Comparison of ENCODE assay signal across 19 cellular contexts in the genomic region with DNA sequence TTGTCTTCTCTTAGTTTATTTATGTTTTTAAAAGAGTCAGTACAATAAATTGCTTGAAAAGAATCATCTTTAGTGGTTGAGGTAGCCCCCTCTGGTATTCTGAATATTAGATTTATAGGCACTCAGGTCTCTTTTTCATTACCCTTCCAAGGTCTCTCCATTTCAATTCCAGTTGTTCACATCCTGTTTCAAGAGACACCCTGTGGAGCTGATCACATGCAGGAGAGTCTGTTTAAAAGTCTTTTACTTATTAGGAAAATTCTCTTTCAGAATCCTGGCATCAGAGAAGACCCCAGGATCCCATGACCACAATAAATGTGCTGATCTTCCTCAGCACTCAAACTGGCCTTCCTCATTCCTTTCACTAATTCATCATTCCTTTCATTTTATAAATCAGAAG.
DNase-seq lines count a peak whose midpoint lies in the region; ATAC-seq, FAIRE-seq and TF ChIP-seq lines count a peak whose summit lies in the region.
"Had no signal": no experiment of that assay in that cellular context is flagged by ENCODE, and none has a peak within 500 bp of the region (broad histone marks: within the 10 kb centered on the region; RNA-seq: fewer than 3 reads in every experiment).

No MANE protein-coding gene starts in this region.

- H3K4me3 Mint-ChIP-seq in GM23338 = no peak overlapping the region
- no peak overlapping the region for H3K4me3 Mint-ChIP-seq in nephron
- H3K4me3 Mint-ChIP-seq: CD4-positive, alpha-beta T cell; H9 had no signal

- no peaks in the 10 kb centered on the region for H3K9me2 ChIP-seq in GM23338 (ENCODE audit: insufficient read depth)
- no peaks in the 10 kb centered on the region for H3K9me2 ChIP-seq in PC-3 (replicated peaks; ENCODE audit: low read length)

- H3K4me1 ChIP-seq in GM23338 (ENCODE audit: insufficient read depth) = no peaks in the 10 kb centered on the region
- H3K4me1 ChIP-seq in PC-3 (ENCODE audit: insufficient read depth, low read length) = no peaks in the 10 kb centered on the region
- H3K4me1 ChIP-seq: Caco-2 had no signal

- H3K79me2 ChIP-seq in GM23338 (replicated peaks; ENCODE audit: insufficient read depth) = no peaks in the 10 kb centered on the region
- H3K79me2 ChIP-seq in PC-3 (ENCODE audit: low read length) = no peaks in the 10 kb centered on the region

- H3K9me3 ChIP-seq in PC-3 (ENCODE audit: low read length) = no peaks in the 10 kb centered on the region
- H3K9me3 ChIP-seq: Caco-2 had no signal

- FAIRE-seq in H54 (lab: Jason Lieb, UNC) = no peak
- FAIRE-seq: A204.1, D721Med, GM12892, GM18507 had no signal

- no peak overlapping the region for H3K9ac ChIP-seq in PC-3 (ENCODE audit: low read length)

- H4K20me1 ChIP-seq in GM23338 (replicated peaks; ENCODE audit: insufficient read depth) (no peaks in the 10 kb centered on the region), PC-3 (ENCODE audit: low read length) (no peaks in the 10 kb centered on the region)

- DNase-seq in GM23338 (ENCODE audit: low spot score) (no peak), astrocyte of the spinal cord (ENCODE audit: low read depth, low spot score) (peak; percentile 37), H54 (ENCODE audit: insufficient read length, low spot score) (no peak), PC-3 (no peak), DMS 273 treated with DMSO at 0.1 percent for 48 hours (lab: John Stamatoyannopoulos, UW) (no peak)
- DNase-seq: AML-193; Caco-2; CD4-positive, alpha-beta T cell; DMS153; DMS79; GDM1; GOT3; H9 had no signal

- POLR2A ChIA-PET in PC-3 (lab: Charles Lee; ENCODE audit: unreplicated experiment) = no interaction called here

- H3K27me3 Mint-ChIP-seq in GM23338 (ENCODE audit: insufficient read depth, low read depth, poor library complexity) = peaks cover 3% of the 10 kb centered on the region
- H3K27me3 Mint-ChIP-seq in nephron (ENCODE audit: low read depth) = no peaks in the 10 kb centered on the region
- H3K27me3 Mint-ChIP-seq: CD4-positive, alpha-beta T cell had no signal

- no peak overlapping the region for H3K4me2 ChIP-seq in GM23338
- H3K4me2 ChIP-seq in PC-3 (ENCODE audit: low read length) = no peak overlapping the region

- no TSS peak for BruUV-seq in PC-3 (replicated peaks; lab: Mats Ljungman, UMichigan)

- H3K4me1 Mint-ChIP-seq in GM23338 (peaks cover 8% of the 10 kb centered on the region; the same call in 2 of the 3 replicates), nephron (peaks cover 9% of the 10 kb centered on the region)

- H3K36me3 Mint-ChIP-seq in GM23338 (ENCODE audit: low read depth) = peaks cover 3% of the 10 kb centered on the region; the same call in 1 of the 3 replicates
- H3K36me3 Mint-ChIP-seq in nephron (ENCODE audit: low read depth) = peaks cover 4% of the 10 kb centered on the region

- no peak for TF ChIP-seq CTCF in GM23338 (conservative IDR thresholded peaks at IDR 0.05; ENCODE audit: low read depth in 2 of 2)
- no peak for TF ChIP-seq CTCF in astrocyte of the spinal cord (IDR thresholded peaks at IDR 0.05; ENCODE audit: low read depth, low read length)
- no peak for TF ChIP-seq CTCF in nephron (IDR thresholded peaks at IDR 0.05; ENCODE audit: unreplicated experiment in 3 of 3)
- TF ChIP-seq CTCF in PC-3 (conservative IDR thresholded peaks at IDR 0.05; ENCODE audit: low read depth, low read length) = no peak

- H3K27ac Mint-ChIP-seq in GM23338 = peak overlapping the region; percentile 56; the same call in 1 of the 2 replicates
- peak overlapping the region; percentile 3 to 61 (median 32) for H3K27ac Mint-ChIP-seq in nephron
- H3K27ac Mint-ChIP-seq: CD4-positive, alpha-beta T cell; H9 had no signal

- ATAC-seq in GM23338 (no peak), PC-3 (no peak)

- H3K9me3 Mint-ChIP-seq in GM23338 = no peaks in the 10 kb centered on the region; the same call in 2 of the 3 replicates
- H3K9me3 Mint-ChIP-seq in nephron = peaks cover 22% of the 10 kb centered on the region

- H2AFZ ChIP-seq in GM23338 (no peak overlapping the region), PC-3 (ENCODE audit: low read length) (no peak overlapping the region)

- CTCF ChIA-PET in PC-3 (lab: Charles Lee) = no interaction called here

- intact Hi-C loops in PC-3 (cut with micrococcal nuclease) = no loop called here

- in situ Hi-C loops in astrocyte of the spinal cord (cut with HindIII; ENCODE audit: low sequenced_read_pairs) = no loop called here

- no peaks in the 10 kb centered on the region for H3K36me3 ChIP-seq in GM23338 (ENCODE audit: insufficient read depth)
- H3K36me3 ChIP-seq in PC-3 (ENCODE audit: low read depth, low read length) = no peaks in the 10 kb centered on the region

- H3K27me3 ChIP-seq in GM23338 (ENCODE audit: insufficient read depth) (no peaks in the 10 kb centered on the region), PC-3 (ENCODE audit: low read length) (no peaks in the 10 kb centered on the region)

- no peaks in the 10 kb centered on the region for H3F3A ChIP-seq in GM23338 (replicated peaks; ENCODE audit: low read depth)
- H3F3A ChIP-seq in PC-3 (ENCODE audit: low read length, unreplicated experiment) = no peaks in the 10 kb centered on the region

- H3K27ac ChIP-seq in GM23338 (ENCODE audit: low read depth) = no peak overlapping the region
- H3K27ac ChIP-seq in PC-3 (ENCODE audit: low read length) = no peak overlapping the region
- H3K27ac ChIP-seq: C4-2B had no signal

- TF ChIP-seq POLR2A in H54 (IDR thresholded peaks at IDR 0.05; ENCODE audit: low read depth, low read length) = no peak

- no peak overlapping the region for H3K4me3 ChIP-seq in GM23338
- H3K4me3 ChIP-seq in astrocyte of the spinal cord (ENCODE audit: low read depth, low read length) = no peak overlapping the region
- H3K4me3 ChIP-seq in PC-3 (ENCODE audit: low read length) = no peak overlapping the region

TF ChIP-seq in GM23338, 12 proteins besides CTCF, POLR2A, EP300 and RAD21 (continues in another document):
- no peak for TF ChIP-seq ZNF114 (CRISPR knock-in tag; IDR thresholded peaks at IDR 0.05)
- TF ChIP-seq, protein P1, sequence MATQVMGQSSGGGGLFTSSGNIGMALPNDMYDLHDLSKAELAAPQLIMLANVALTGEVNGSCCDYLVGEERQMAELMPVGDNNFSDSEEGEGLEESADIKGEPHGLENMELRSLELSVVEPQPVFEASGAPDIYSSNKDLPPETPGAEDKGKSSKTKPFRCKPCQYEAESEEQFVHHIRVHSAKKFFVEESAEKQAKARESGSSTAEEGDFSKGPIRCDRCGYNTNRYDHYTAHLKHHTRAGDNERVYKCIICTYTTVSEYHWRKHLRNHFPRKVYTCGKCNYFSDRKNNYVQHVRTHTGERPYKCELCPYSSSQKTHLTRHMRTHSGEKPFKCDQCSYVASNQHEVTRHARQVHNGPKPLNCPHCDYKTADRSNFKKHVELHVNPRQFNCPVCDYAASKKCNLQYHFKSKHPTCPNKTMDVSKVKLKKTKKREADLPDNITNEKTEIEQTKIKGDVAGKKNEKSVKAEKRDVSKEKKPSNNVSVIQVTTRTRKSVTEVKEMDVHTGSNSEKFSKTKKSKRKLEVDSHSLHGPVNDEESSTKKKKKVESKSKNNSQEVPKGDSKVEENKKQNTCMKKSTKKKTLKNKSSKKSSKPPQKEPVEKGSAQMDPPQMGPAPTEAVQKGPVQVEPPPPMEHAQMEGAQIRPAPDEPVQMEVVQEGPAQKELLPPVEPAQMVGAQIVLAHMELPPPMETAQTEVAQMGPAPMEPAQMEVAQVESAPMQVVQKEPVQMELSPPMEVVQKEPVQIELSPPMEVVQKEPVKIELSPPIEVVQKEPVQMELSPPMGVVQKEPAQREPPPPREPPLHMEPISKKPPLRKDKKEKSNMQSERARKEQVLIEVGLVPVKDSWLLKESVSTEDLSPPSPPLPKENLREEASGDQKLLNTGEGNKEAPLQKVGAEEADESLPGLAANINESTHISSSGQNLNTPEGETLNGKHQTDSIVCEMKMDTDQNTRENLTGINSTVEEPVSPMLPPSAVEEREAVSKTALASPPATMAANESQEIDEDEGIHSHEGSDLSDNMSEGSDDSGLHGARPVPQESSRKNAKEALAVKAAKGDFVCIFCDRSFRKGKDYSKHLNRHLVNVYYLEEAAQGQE (IDR thresholded peaks at IDR 0.05; ENCODE audit: unreplicated experiment) = no peak
- TF ChIP-seq, protein P2, sequence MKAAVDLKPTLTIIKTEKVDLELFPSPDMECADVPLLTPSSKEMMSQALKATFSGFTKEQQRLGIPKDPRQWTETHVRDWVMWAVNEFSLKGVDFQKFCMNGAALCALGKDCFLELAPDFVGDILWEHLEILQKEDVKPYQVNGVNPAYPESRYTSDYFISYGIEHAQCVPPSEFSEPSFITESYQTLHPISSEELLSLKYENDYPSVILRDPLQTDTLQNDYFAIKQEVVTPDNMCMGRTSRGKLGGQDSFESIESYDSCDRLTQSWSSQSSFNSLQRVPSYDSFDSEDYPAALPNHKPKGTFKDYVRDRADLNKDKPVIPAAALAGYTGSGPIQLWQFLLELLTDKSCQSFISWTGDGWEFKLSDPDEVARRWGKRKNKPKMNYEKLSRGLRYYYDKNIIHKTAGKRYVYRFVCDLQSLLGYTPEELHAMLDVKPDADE (IDR thresholded peaks at IDR 0.05) = no peak
- TF ChIP-seq NANOG (IDR thresholded peaks at IDR 0.05; ENCODE audit: borderline replicate concordance) = no peak
